1 cellular context compared by ENCODE assay signal in the genomic region with DNA sequence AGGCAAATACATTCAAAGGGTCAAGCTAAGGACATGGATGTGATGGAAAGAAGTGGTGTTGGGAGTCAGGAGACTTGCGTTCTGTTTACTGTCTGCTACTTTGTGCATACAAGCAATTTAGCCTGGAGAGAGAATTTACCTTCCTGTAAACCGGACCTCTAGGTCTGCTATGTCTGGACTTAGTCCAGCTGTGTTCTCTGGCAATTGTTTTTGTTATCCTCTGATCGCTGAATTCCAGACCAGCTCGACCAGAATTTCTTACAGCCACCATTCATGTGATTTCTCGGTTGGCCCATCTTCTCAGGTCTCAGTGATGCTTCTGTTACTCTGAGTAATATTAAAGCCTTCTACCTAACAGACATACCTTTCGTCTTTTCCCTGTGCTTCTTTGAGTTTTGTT.
TF ChIP-seq lines count a peak whose summit lies in the region.

No MANE protein-coding gene starts in this region.

TF ChIP-seq in HepG2, 621 proteins besides CTCF, POLR2A, EP300 and RAD21 (continued from another document):
- TF ChIP-seq, protein P1, sequence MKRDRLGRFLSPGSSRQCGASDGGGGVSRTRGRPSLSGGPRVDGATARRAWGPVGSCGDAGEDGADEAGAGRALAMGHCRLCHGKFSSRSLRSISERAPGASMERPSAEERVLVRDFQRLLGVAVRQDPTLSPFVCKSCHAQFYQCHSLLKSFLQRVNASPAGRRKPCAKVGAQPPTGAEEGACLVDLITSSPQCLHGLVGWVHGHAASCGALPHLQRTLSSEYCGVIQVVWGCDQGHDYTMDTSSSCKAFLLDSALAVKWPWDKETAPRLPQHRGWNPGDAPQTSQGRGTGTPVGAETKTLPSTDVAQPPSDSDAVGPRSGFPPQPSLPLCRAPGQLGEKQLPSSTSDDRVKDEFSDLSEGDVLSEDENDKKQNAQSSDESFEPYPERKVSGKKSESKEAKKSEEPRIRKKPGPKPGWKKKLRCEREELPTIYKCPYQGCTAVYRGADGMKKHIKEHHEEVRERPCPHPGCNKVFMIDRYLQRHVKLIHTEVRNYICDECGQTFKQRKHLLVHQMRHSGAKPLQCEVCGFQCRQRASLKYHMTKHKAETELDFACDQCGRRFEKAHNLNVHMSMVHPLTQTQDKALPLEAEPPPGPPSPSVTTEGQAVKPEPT (CRISPR knock-in tag; IDR thresholded peaks at IDR 0.05; ENCODE audit: low read depth): no peak
- TF ChIP-seq, protein P2, sequence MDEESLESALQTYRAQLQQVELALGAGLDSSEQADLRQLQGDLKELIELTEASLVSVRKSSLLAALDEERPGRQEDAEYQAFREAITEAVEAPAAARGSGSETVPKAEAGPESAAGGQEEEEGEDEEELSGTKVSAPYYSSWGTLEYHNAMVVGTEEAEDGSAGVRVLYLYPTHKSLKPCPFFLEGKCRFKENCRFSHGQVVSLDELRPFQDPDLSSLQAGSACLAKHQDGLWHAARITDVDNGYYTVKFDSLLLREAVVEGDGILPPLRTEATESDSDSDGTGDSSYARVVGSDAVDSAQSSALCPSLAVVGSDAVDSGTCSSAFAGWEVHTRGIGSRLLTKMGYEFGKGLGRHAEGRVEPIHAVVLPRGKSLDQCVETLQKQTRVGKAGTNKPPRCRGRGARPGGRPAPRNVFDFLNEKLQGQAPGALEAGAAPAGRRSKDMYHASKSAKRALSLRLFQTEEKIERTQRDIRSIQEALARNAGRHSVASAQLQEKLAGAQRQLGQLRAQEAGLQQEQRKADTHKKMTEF (CRISPR knock-in tag; IDR thresholded peaks at IDR 0.05): no peak
- TF ChIP-seq ZNF282 (IDR thresholded peaks at IDR 0.05; ENCODE audit: partially characterized antibody) (no peak), ZNF652 (CRISPR knock-in tag; IDR thresholded peaks at IDR 0.05; ENCODE audit: borderline replicate concordance, low read depth) (no peak), SIN3A (IDR thresholded peaks at IDR 0.05; ENCODE audit: borderline replicate concordance, low read depth, low read length) (no peak)
- TF ChIP-seq, protein P3, sequence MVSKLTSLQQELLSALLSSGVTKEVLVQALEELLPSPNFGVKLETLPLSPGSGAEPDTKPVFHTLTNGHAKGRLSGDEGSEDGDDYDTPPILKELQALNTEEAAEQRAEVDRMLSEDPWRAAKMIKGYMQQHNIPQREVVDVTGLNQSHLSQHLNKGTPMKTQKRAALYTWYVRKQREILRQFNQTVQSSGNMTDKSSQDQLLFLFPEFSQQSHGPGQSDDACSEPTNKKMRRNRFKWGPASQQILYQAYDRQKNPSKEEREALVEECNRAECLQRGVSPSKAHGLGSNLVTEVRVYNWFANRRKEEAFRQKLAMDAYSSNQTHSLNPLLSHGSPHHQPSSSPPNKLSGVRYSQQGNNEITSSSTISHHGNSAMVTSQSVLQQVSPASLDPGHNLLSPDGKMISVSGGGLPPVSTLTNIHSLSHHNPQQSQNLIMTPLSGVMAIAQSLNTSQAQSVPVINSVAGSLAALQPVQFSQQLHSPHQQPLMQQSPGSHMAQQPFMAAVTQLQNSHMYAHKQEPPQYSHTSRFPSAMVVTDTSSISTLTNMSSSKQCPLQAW (CRISPR knock-in tag; IDR thresholded peaks at IDR 0.05): no peak
- TF ChIP-seq, protein P4, sequence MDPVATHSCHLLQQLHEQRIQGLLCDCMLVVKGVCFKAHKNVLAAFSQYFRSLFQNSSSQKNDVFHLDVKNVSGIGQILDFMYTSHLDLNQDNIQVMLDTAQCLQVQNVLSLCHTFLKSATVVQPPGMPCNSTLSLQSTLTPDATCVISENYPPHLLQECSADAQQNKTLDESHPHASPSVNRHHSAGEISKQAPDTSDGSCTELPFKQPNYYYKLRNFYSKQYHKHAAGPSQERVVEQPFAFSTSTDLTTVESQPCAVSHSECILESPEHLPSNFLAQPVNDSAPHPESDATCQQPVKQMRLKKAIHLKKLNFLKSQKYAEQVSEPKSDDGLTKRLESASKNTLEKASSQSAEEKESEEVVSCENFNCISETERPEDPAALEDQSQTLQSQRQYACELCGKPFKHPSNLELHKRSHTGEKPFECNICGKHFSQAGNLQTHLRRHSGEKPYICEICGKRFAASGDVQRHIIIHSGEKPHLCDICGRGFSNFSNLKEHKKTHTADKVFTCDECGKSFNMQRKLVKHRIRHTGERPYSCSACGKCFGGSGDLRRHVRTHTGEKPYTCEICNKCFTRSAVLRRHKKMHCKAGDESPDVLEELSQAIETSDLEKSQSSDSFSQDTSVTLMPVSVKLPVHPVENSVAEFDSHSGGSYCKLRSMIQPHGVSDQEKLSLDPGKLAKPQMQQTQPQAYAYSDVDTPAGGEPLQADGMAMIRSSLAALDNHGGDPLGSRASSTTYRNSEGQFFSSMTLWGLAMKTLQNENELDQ (CRISPR knock-in tag; IDR thresholded peaks at IDR 0.05; ENCODE audit: borderline replicate concordance): no peak
- TF ChIP-seq, protein P5, sequence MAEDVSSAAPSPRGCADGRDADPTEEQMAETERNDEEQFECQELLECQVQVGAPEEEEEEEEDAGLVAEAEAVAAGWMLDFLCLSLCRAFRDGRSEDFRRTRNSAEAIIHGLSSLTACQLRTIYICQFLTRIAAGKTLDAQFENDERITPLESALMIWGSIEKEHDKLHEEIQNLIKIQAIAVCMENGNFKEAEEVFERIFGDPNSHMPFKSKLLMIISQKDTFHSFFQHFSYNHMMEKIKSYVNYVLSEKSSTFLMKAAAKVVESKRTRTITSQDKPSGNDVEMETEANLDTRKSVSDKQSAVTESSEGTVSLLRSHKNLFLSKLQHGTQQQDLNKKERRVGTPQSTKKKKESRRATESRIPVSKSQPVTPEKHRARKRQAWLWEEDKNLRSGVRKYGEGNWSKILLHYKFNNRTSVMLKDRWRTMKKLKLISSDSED (CRISPR knock-in tag; IDR thresholded peaks at IDR 0.05): no peak
- TF ChIP-seq, protein P6, sequence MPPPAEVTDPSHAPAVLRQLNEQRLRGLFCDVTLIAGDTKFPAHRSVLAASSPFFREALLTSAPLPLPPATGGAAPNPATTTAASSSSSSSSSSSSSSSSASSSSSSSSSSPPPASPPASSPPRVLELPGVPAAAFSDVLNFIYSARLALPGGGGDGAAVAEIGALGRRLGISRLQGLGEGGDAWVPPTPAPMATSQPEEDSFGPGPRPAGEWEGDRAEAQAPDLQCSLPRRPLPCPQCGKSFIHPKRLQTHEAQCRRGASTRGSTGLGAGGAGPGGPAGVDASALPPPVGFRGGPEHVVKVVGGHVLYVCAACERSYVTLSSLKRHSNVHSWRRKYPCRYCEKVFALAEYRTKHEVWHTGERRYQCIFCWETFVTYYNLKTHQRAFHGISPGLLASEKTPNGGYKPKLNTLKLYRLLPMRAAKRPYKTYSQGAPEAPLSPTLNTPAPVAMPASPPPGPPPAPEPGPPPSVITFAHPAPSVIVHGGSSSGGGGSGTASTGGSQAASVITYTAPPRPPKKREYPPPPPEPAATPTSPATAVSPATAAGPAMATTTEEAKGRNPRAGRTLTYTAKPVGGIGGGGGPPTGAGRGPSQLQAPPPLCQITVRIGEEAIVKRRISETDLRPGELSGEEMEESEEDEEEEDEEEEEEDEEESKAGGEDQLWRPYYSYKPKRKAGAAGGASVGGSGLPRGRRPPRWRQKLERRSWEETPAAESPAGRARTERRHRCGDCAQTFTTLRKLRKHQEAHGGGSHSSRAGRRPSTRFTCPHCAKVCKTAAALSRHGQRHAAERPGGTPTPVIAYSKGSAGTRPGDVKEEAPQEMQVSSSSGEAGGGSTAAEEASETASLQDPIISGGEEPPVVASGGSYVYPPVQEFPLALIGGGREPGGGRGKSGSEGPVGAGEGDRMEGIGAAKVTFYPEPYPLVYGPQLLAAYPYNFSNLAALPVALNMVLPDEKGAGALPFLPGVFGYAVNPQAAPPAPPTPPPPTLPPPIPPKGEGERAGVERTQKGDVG (CRISPR knock-in tag; IDR thresholded peaks at IDR 0.05; ENCODE audit: borderline replicate concordance): no peak
TF ChIP-seq in HepG2: peak in this region for 0.
